Comparison of ENCODE assay signal across 8 cellular contexts in genomic region chr20:34872604-34873224, GRCh38. TPM values are rescaled to one million over a fixed set of nuclear protein-coding genes. Genes with fewer than 3 reads are reported as not detected.
DNase-seq lines count a peak whose midpoint lies in the region; FAIRE-seq and TF ChIP-seq lines count a peak whose summit lies in the region.

TSS of gene GGT7 (minus strand) at chr20:34872856. CDS start at chr20:34872815, 41 bp downstream.

- no peak for FAIRE-seq in frontal cortex (lab: Jason Lieb, UNC)

- H3K4me3 ChIP-seq in SJSA1: peak within 1 kb of the TSS; percentile 56
- peak within 1 kb of the TSS; percentile 84 for H3K4me3 ChIP-seq in neuron (ENCODE audit: low read length)
- H3K4me3 ChIP-seq in stomach smooth muscle (ENCODE audit: low read length in 2 of 2): peak within 1 kb of the TSS; percentile 82 to 84

- no peaks in the 10 kb centered on the region for H3K36me3 ChIP-seq in SJSA1
- H3K36me3 ChIP-seq in neuron (ENCODE audit: insufficient read depth, low read length): no peaks in the 10 kb centered on the region
- no peaks in the 10 kb centered on the region for H3K36me3 ChIP-seq in stomach smooth muscle (ENCODE audit: control insufficient read depth in 2 of 2, insufficient read depth in 2 of 2, low read length in 2 of 2)

- H3K27me3 ChIP-seq in SJSA1 (replicated peaks) (no peaks in the 10 kb centered on the region), neuron (ENCODE audit: insufficient read depth, low read length) (no peaks in the 10 kb centered on the region), stomach smooth muscle (ENCODE audit: control insufficient read depth in 1 of 2, insufficient read depth in 2 of 2, low read length in 2 of 2) (no peaks in the 10 kb centered on the region)

- H3K9me3 ChIP-seq in SJSA1 (replicated peaks) (no peaks in the 10 kb centered on the region), neuron (ENCODE audit: low read length) (no peaks in the 10 kb centered on the region), stomach smooth muscle (ENCODE audit: control insufficient read depth in 2 of 2, low read length in 2 of 2) (no peaks in the 10 kb centered on the region)

- peak within 1 kb of the TSS; percentile 60 for H2AFZ ChIP-seq in neuron (ENCODE audit: low read depth, low read length)

- DNase-seq in AG09319 (ENCODE audit: extremely low read depth, low read depth) (peak; percentile 48), GM19240 (ENCODE audit: insufficient read length, low spot score) (peak; percentile 67), LoVo (ENCODE audit: low spot score) (peak; percentile 89), SJSA1 (ENCODE audit: low read depth in 1 of 2, low spot score in 2 of 2) (peak; percentile 67 to 83), frontal cortex (ENCODE audit: low spot score in 2 of 2) (peak; percentile 82 to 83)
- peak; percentile 55 to 86 (median 80) for DNase-seq in activated naive CD4-positive, alpha-beta T cell (lab: John Stamatoyannopoulos, UW)

- peak; percentile 59 for TF ChIP-seq CTCF in AG09319 (IDR thresholded peaks at IDR 0.05; ENCODE audit: low read depth, low read length)

- peak within 1 kb of the TSS; percentile 78 to 86 for H3K9ac ChIP-seq in stomach smooth muscle (ENCODE audit: low read length in 2 of 2)

- no peak within 1 kb of the TSS for H3K27ac ChIP-seq in SJSA1
- H3K27ac ChIP-seq in stomach smooth muscle (ENCODE audit: low read length): peak within 1 kb of the TSS; percentile 37

- peaks cover 22% of the 10 kb centered on the region for H3K4me1 ChIP-seq in SJSA1 (replicated peaks)
- H3K4me1 ChIP-seq in neuron (ENCODE audit: insufficient read depth, low read length): peaks cover 26% of the 10 kb centered on the region
- peaks cover 38% of the 10 kb centered on the region for H3K4me1 ChIP-seq in stomach smooth muscle (ENCODE audit: control insufficient read depth, insufficient read depth, low read length)

RNA-seq across cellular contexts. Expression of gene GGT7, which starts in this region (rescaled TPM):
- 1.5 and 3.9 TPM in 2 replicates for total RNA-seq in SJSA1 (2014; rRNA removed; shearing (Covaris generic))
- 13.5 TPM for total RNA-seq in frontal cortex
